Comparison of ENCODE assay signal across 22 cellular contexts in genomic region chr21:42049578-42050430, GRCh38. TPM values are rescaled to one million over a fixed set of nuclear protein-coding genes. Genes with fewer than 3 reads are reported as not detected.
DNase-seq lines count a peak whose midpoint lies in the region; ATAC-seq, FAIRE-seq and TF ChIP-seq lines count a peak whose summit lies in the region.
"Had no signal": no experiment of that assay in that cellular context is flagged by ENCODE, and none has a peak within 500 bp of the region (broad histone marks: within the 10 kb centered on the region; RNA-seq: fewer than 3 reads in every experiment).

No MANE protein-coding gene starts in this region.

- DNase-seq in Caco-2 (no peak), astrocyte (ENCODE audit: low read depth) (no peak), osteoblast (ENCODE audit: insufficient read length, low spot score, missing footprints) (peak; percentile 58), occipital lobe (lab: John Stamatoyannopoulos, UW) (no peak)
- no peak for DNase-seq in stimulated activated naive CD8-positive, alpha-beta T cell treated with anti-CD3 and anti-CD28 coated beads, Interleukin-15, amount 100 ng/mL, for 72 hours
- DNase-seq: GDM1, NCI-H1092, NCI-H146, NCI-H2081 treated with DMSO at 0.1 percent for 48 hours, NCI-H510A treated with DMSO at 0.1 percent for 48 hours, NCI-H82, SIG-M5 had no signal

- H3K9ac ChIP-seq in Loucy (ENCODE audit: low read depth, low read length, poor library complexity, severe bottlenecking) (peak overlapping the region; percentile 73), astrocyte (ENCODE audit: low read length) (peak overlapping the region; percentile 24)
- H3K9ac ChIP-seq: BLaER1 treated with 17β-estradiol and CSF1 and Interleukin-3, amounts not matched to agents 10 nM and 100 nM; KMS-11 had no signal

- H3K36me3 Mint-ChIP-seq in Caco-2 (ENCODE audit: insufficient read depth, unreplicated experiment) (peaks cover 4% of the 10 kb centered on the region), astrocyte (ENCODE audit: low read depth, unreplicated experiment) (no peaks in the 10 kb centered on the region)
- H3K36me3 Mint-ChIP-seq: CD8-positive, alpha-beta memory T cell had no signal

- no peak overlapping the region for H3K27ac ChIP-seq in astrocyte (ENCODE audit: low read depth, low read length)
- H3K27ac ChIP-seq in osteoblast (ENCODE audit: low read depth, low read length): no peak overlapping the region
- H3K27ac ChIP-seq in gastroesophageal sphincter: no peak overlapping the region
- H3K27ac ChIP-seq: A549; BLaER1 treated with 17β-estradiol and CSF1 and Interleukin-3, amounts not matched to agents 10 nM and 100 nM; KMS-11 had no signal

- POLR2A ChIA-PET in Caco-2 (lab: Charles Lee): no interaction called here

- no peak for TF ChIP-seq POLR2A in gastroesophageal sphincter (IDR thresholded peaks at IDR 0.05)

- no peaks in the 10 kb centered on the region for H3K9me2 ChIP-seq in Loucy (replicated peaks; ENCODE audit: low read depth, low read length)

- TF ChIP-seq EP300 in gastroesophageal sphincter (IDR thresholded peaks at IDR 0.05): no peak

- no peaks in the 10 kb centered on the region for H3K27me3 Mint-ChIP-seq in Caco-2 (ENCODE audit: insufficient read depth, unreplicated experiment)
- peaks cover 2% of the 10 kb centered on the region for H3K27me3 Mint-ChIP-seq in astrocyte (ENCODE audit: low read depth, unreplicated experiment)
- H3K27me3 Mint-ChIP-seq in stimulated activated naive CD8-positive, alpha-beta T cell treated with anti-CD3 and anti-CD28 coated beads, Interleukin-15, amount 100 ng/mL, for 72 hours: no peaks in the 10 kb centered on the region

- no peaks in the 10 kb centered on the region for H3K4me1 Mint-ChIP-seq in Caco-2 (ENCODE audit: low read depth, unreplicated experiment)
- peaks cover 16% of the 10 kb centered on the region for H3K4me1 Mint-ChIP-seq in astrocyte (ENCODE audit: low read depth, unreplicated experiment)
- peaks cover 16% of the 10 kb centered on the region for H3K4me1 Mint-ChIP-seq in stimulated activated naive CD8-positive, alpha-beta T cell treated with anti-CD3 and anti-CD28 coated beads, Interleukin-15, amount 100 ng/mL, for 72 hours

- no TSS peak for BruUV-seq in Caco-2 (replicated peaks; lab: Mats Ljungman, UMichigan)

- 66 to 92% methylated on average over 3 to 5 of the region's 16 CpGs for WGBS in gastroesophageal sphincter (ENCODE audit: low coverage in 1 of 2), 2 donors

- H3K4me1 ChIP-seq in Caco-2: no peaks in the 10 kb centered on the region
- peaks cover 59% of the 10 kb centered on the region for H3K4me1 ChIP-seq in Loucy (ENCODE audit: insufficient read depth, low read length, poor library complexity, severe bottlenecking)
- peaks cover 22% of the 10 kb centered on the region for H3K4me1 ChIP-seq in astrocyte (ENCODE audit: insufficient read depth, low read length)
- H3K4me1 ChIP-seq in osteoblast (ENCODE audit: insufficient read depth, low read length): peaks cover 19% of the 10 kb centered on the region
- H3K4me1 ChIP-seq in gastroesophageal sphincter: peaks cover 0 to 13% (median 0%) of the 10 kb centered on the region in 3 donors
- H3K4me1 ChIP-seq: A549 had no signal

- H3K4me3 ChIP-seq in Caco-2 (ENCODE audit: low read depth, low read length) (no peak overlapping the region), Loucy (ENCODE audit: low read length, poor library complexity, severe bottlenecking) (no peak overlapping the region), astrocyte (ENCODE audit: insufficient read depth, low read depth, low read length) (no peak overlapping the region), osteoblast (ENCODE audit: insufficient read depth, low read length) (no peak overlapping the region), gastroesophageal sphincter (no peak overlapping the region)
- H3K4me3 ChIP-seq: A549; BLaER1 treated with 17β-estradiol and CSF1 and Interleukin-3, amounts not matched to agents 10 nM and 100 nM had no signal

- H3K4me3 Mint-ChIP-seq in Caco-2 (ENCODE audit: unreplicated experiment) (no peak overlapping the region), astrocyte (ENCODE audit: unreplicated experiment) (no peak overlapping the region)
- no peak overlapping the region for H3K4me3 Mint-ChIP-seq in stimulated activated naive CD8-positive, alpha-beta T cell treated with anti-CD3 and anti-CD28 coated beads, Interleukin-15, amount 100 ng/mL, for 72 hours
- H3K4me3 Mint-ChIP-seq: CD8-positive, alpha-beta memory T cell had no signal

- H3K27ac Mint-ChIP-seq in Caco-2 (ENCODE audit: unreplicated experiment): peak overlapping the region; percentile 75
- H3K27ac Mint-ChIP-seq in astrocyte (ENCODE audit: unreplicated experiment): peak overlapping the region; percentile 8
- peak overlapping the region in 1 of 2 donors; percentile 76 for H3K27ac Mint-ChIP-seq in stimulated activated naive CD8-positive, alpha-beta T cell treated with anti-CD3 and anti-CD28 coated beads, Interleukin-15, amount 100 ng/mL, for 72 hours

- CTCF ChIA-PET in Caco-2 (lab: Charles Lee): interaction anchor here (1.0 kb wide), 1 partner anchor 67 kb away, joined by 3 read pairs; no protein-coding TSS in a partner anchor

- intact Hi-C loops in Caco-2 (cut with micrococcal nuclease; ENCODE audit: unreplicated experiment): no loop called here

- peaks cover 15% of the 10 kb centered on the region; the same call in 1 of the 2 replicates for H3F3A ChIP-seq in Loucy (ENCODE audit: low read depth)

- H3K79me2 ChIP-seq in Loucy (ENCODE audit: insufficient read depth, low read length) (no peaks in the 10 kb centered on the region), astrocyte (ENCODE audit: insufficient read depth, low read length) (no peaks in the 10 kb centered on the region), osteoblast (ENCODE audit: insufficient read depth, low read length) (no peaks in the 10 kb centered on the region)

- no peaks in the 10 kb centered on the region for H3K9me3 ChIP-seq in Caco-2
- H3K9me3 ChIP-seq in Loucy (ENCODE audit: insufficient read depth, low read depth, low read length): no peaks in the 10 kb centered on the region
- no peaks in the 10 kb centered on the region for H3K9me3 ChIP-seq in astrocyte (ENCODE audit: insufficient read depth, low read depth, low read length)
- no peaks in the 10 kb centered on the region for H3K9me3 ChIP-seq in osteoblast (ENCODE audit: low read depth, low read length)
- no peaks in the 10 kb centered on the region for H3K9me3 ChIP-seq in gastroesophageal sphincter
- H3K9me3 ChIP-seq: A549 had no signal

- ATAC-seq in HG02885 (IDR thresholded peaks at IDR 0.05; ENCODE audit: poor library complexity, unreplicated experiment) (no peak), gastroesophageal sphincter (no peak)
- no peak for ATAC-seq in stimulated activated naive CD8-positive, alpha-beta T cell treated with anti-CD3 and anti-CD28 coated beads, Interleukin-15, amount 100 ng/mL, for 72 hours
- ATAC-seq: A549 had no signal

- no peaks in the 10 kb centered on the region for H4K20me1 ChIP-seq in Loucy (ENCODE audit: insufficient read depth, low read length, poor library complexity, severe bottlenecking)
- no peaks in the 10 kb centered on the region for H4K20me1 ChIP-seq in astrocyte (ENCODE audit: insufficient read depth, low read length)
- no peaks in the 10 kb centered on the region for H4K20me1 ChIP-seq in osteoblast (ENCODE audit: insufficient read depth, low read length)

- TF ChIP-seq CTCF in Caco-2 (IDR thresholded peaks at IDR 0.05; ENCODE audit: insufficient read depth in 1 of 2, low read depth in 1 of 2, low read length in 1 of 2, severe bottlenecking in 1 of 2, unreplicated experiment in 1 of 2) (no peak), Loucy (conservative IDR thresholded peaks at IDR 0.05; ENCODE audit: low read length) (peak; percentile 52), astrocyte (IDR thresholded peaks at IDR 0.05; ENCODE audit: insufficient read depth, low read depth, low read length) (no peak), osteoblast (IDR thresholded peaks at IDR 0.05; ENCODE audit: extremely low read depth, low read depth, low read length) (no peak), gastroesophageal sphincter (IDR thresholded peaks at IDR 0.05) (no peak)

- H3K4me2 ChIP-seq in Loucy (ENCODE audit: low read depth, low read length, poor library complexity, severe bottlenecking): peak overlapping the region; percentile 75
- no peak overlapping the region for H3K4me2 ChIP-seq in astrocyte (ENCODE audit: low read length)
- H3K4me2 ChIP-seq in osteoblast (ENCODE audit: insufficient read depth, low read length): no peak overlapping the region
- H3K4me2 ChIP-seq: A549, KMS-11 had no signal

- H3K27me3 ChIP-seq in Caco-2 (replicated peaks; ENCODE audit: control insufficient read depth, insufficient read depth, low read length): no peaks in the 10 kb centered on the region
- H3K27me3 ChIP-seq in Loucy (ENCODE audit: insufficient read depth, low read length, poor library complexity, severe bottlenecking): no peaks in the 10 kb centered on the region
- H3K27me3 ChIP-seq in astrocyte (ENCODE audit: insufficient read depth, low read length): peaks cover 14% of the 10 kb centered on the region
- H3K27me3 ChIP-seq in osteoblast (ENCODE audit: insufficient read depth, low read length): no peaks in the 10 kb centered on the region
- peaks cover 7% of the 10 kb centered on the region for H3K27me3 ChIP-seq in gastroesophageal sphincter

- no peak for FAIRE-seq in astrocyte (lab: Jason Lieb, UNC)
- FAIRE-seq: A549, H54, RCC 7860 had no signal

- H3K9me3 Mint-ChIP-seq in Caco-2 (ENCODE audit: unreplicated experiment) (no peaks in the 10 kb centered on the region), astrocyte (ENCODE audit: unreplicated experiment) (peaks cover 3% of the 10 kb centered on the region)
- no peaks in the 10 kb centered on the region for H3K9me3 Mint-ChIP-seq in stimulated activated naive CD8-positive, alpha-beta T cell treated with anti-CD3 and anti-CD28 coated beads, Interleukin-15, amount 100 ng/mL, for 72 hours
- H3K9me3 Mint-ChIP-seq: CD8-positive, alpha-beta memory T cell had no signal

- H3K36me3 ChIP-seq in Caco-2 (ENCODE audit: control insufficient read depth, insufficient read depth, low read length) (no peaks in the 10 kb centered on the region), Loucy (ENCODE audit: insufficient read depth, low read length) (no peaks in the 10 kb centered on the region), astrocyte (ENCODE audit: insufficient read depth, low read length) (no peaks in the 10 kb centered on the region), osteoblast (ENCODE audit: insufficient read depth, low read length) (no peaks in the 10 kb centered on the region), gastroesophageal sphincter (no peaks in the 10 kb centered on the region)
- H3K36me3 ChIP-seq: BLaER1 treated with 17β-estradiol and CSF1 and Interleukin-3, amounts not matched to agents 10 nM and 100 nM had no signal

- H2AFZ ChIP-seq in Loucy (ENCODE audit: low read length) (no peak overlapping the region), astrocyte (ENCODE audit: low read depth, low read length) (no peak overlapping the region), osteoblast (ENCODE audit: low read length) (no peak overlapping the region)

RNA-seq across cellular contexts. Expression of gene UMODL1, which starts 21.3 kb away (rescaled TPM):
- total RNA-seq in Caco-2 (2022) (0.20 and 0.21 TPM in 2 replicates), astrocyte (0.10 TPM in 1 of 2 replicates, not detected in the other), osteoblast (under 0.01 TPM in 1 of 2 replicates, not detected in the other), gastroesophageal sphincter (not detected), occipital lobe (not detected)
- total RNA-seq: MCF 10A had no signal

RNA-seq across cellular contexts. Expression of gene ZBTB21, which starts 39.6 kb away (rescaled TPM):
- total RNA-seq in Caco-2 (2022) (21.4 and 23.3 TPM in 2 replicates), astrocyte (18.3 and 20.5 TPM in 2 replicates), osteoblast (12.7 and 13.8 TPM in 2 replicates), gastroesophageal sphincter (10 to 100 TPM in 2 of 4 donors, 1 to 10 TPM in 2; 6.6 to 14.1 (median 9.4) TPM), occipital lobe (14.3 TPM)
